In the genomic region with DNA sequence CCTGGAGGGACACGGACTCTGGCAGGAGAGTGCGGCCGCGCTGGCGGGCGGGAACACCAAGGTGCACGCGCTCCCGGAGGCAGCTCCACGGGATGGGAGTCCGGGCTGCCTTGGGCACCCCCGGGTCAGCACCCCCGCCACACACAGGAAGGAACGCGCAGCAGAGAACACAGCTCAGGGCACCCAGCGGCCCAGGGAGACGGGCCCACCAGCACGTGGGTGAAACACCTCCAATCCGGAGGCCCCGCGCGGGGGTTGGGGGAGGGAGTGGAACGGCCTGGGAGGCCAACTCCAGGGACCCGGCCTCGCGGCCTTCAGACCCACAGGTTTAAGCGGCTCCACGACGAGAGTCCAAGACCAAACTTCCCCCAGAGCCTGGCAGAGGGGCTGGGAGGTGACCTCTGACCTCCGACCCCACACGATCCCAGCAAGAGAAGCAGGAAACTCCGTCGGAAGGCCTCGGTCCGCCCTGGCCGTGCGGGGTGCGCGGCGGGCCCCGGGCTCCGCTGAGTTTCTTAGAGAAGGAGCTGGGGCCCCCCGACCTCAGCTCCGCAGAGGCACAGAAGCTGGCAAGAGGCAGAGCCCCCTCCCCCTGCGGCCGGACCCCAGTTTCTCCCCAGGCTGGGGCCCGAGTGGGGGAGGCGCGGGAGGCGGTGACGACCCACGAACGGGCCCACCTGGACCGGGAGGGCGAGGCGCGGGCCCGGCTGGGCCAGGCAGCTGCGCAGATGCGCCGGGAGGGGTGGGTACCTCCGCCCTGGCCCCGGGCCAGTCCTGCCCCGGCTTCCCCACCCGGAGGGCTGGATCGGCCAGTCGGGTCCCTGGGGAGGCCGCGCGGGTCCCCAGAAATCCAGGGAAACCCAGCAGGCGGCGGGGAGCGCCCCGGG, we compare ENCODE assay signal across 8 cellular contexts. TPM values are rescaled to one million over a fixed set of nuclear protein-coding genes. Genes with fewer than 3 reads are reported as not detected.
DNase-seq lines count a peak whose midpoint lies in the region; ATAC-seq and TF ChIP-seq lines count a peak whose summit lies in the region.

No MANE protein-coding gene starts in this region.

- peak overlapping the region; percentile 35; the same call in 1 of the 2 replicates for H2AFZ ChIP-seq in PC-3 (ENCODE audit: low read length)
- H2AFZ ChIP-seq in neural progenitor cell (replicated peaks), result no peak overlapping the region

- H3F3A ChIP-seq in PC-3 (ENCODE audit: low read length, unreplicated experiment) (no peaks in the 10 kb centered on the region), neural progenitor cell (ENCODE audit: low read depth) (peaks cover 29% of the 10 kb centered on the region)

- peaks cover 14% of the 10 kb centered on the region for H3K4me1 ChIP-seq in Caco-2
- H3K4me1 ChIP-seq in PC-3 (ENCODE audit: insufficient read depth, low read length), result peaks cover 9% of the 10 kb centered on the region; the same call in 1 of the 2 replicates
- peaks cover 34% of the 10 kb centered on the region for H3K4me1 ChIP-seq in neural progenitor cell
- H3K4me1 ChIP-seq in urinary bladder (ENCODE audit: insufficient read depth), result peaks cover 2% of the 10 kb centered on the region

- DNase-seq in Caco-2, result peak; percentile 81 to 84
- peak; percentile 44 for DNase-seq in PC-3
- peak; percentile 69 for DNase-seq in activated naive CD4-positive, alpha-beta T cell treated with Interleukin-2 at 50 U/mL for 16 hours
- DNase-seq in foreskin fibroblast, result peak; percentile 50 to 78
- DNase-seq in neural progenitor cell (ENCODE audit: low spot score), result peak; percentile 60
- DNase-seq in GM13977 (ENCODE audit: low spot score), result no peak
- DNase-seq in putamen (ENCODE audit: low spot score), result no peak

- no peaks in the 10 kb centered on the region for H3K9me2 ChIP-seq in PC-3 (replicated peaks; ENCODE audit: low read length)

- in situ Hi-C loops in GM13977 (cut with MboI; ENCODE audit: low pct_unique_long_range_greater_than_20kb, low sequenced_read_pairs, unreplicated experiment), result no loop called here

- H3K27me3 ChIP-seq in Caco-2 (replicated peaks; ENCODE audit: control insufficient read depth, insufficient read depth, low read length) (no peaks in the 10 kb centered on the region), PC-3 (ENCODE audit: low read length) (no peaks in the 10 kb centered on the region), neural progenitor cell (peaks cover 45% of the 10 kb centered on the region)

- H3K27me3 Mint-ChIP-seq in Caco-2 (ENCODE audit: insufficient read depth, unreplicated experiment), result no peaks in the 10 kb centered on the region
- H3K27me3 Mint-ChIP-seq in neural progenitor cell (ENCODE audit: insufficient read depth, low read depth), result peaks cover 14% of the 10 kb centered on the region

- peak overlapping the region; percentile 93 for H3K4me2 ChIP-seq in PC-3 (ENCODE audit: low read length)
- H3K4me2 ChIP-seq in neural progenitor cell, result peak overlapping the region; percentile 98

- H3K27ac ChIP-seq in PC-3 (ENCODE audit: low read length) (no peak overlapping the region), neural progenitor cell (no peak overlapping the region), urinary bladder (ENCODE audit: low read depth) (peak overlapping the region; percentile 75)

- CTCF ChIA-PET in Caco-2 (lab: Charles Lee), result interaction anchor here (0.8 to 1.8 kb wide), 5 partner anchors 28 to 133 kb away, joined by 3 to 4 read pairs (median 4); partner anchors contain the start of gene UBAC1
- CTCF ChIA-PET in PC-3 (lab: Charles Lee), result no interaction called here

- H3K36me3 Mint-ChIP-seq in Caco-2 (ENCODE audit: insufficient read depth, unreplicated experiment), result peaks cover 9% of the 10 kb centered on the region
- H3K36me3 Mint-ChIP-seq in neural progenitor cell, result no peaks in the 10 kb centered on the region

- H3K9me3 ChIP-seq in Caco-2, result no peaks in the 10 kb centered on the region
- no peaks in the 10 kb centered on the region for H3K9me3 ChIP-seq in PC-3 (ENCODE audit: low read length)
- H3K9me3 ChIP-seq in neural progenitor cell (ENCODE audit: low read depth), result no peaks in the 10 kb centered on the region

- H3K79me2 ChIP-seq in PC-3 (ENCODE audit: low read length), result peaks cover 49% of the 10 kb centered on the region
- peaks cover 6% of the 10 kb centered on the region for H3K79me2 ChIP-seq in neural progenitor cell (ENCODE audit: low read depth)

- POLR2A ChIA-PET in Caco-2 (lab: Charles Lee) (interaction anchor here (0.5 to 2.0 kb wide), 3 partner anchors 20 to 25 kb away, joined by 3 to 6 read pairs (median 6); partner anchors contain the start of gene TMEM250), PC-3 (lab: Charles Lee; ENCODE audit: unreplicated experiment) (no interaction called here)

- peak; percentile 43 for ATAC-seq in PC-3

- peak overlapping the region; percentile 76 for H3K4me3 Mint-ChIP-seq in Caco-2 (ENCODE audit: unreplicated experiment)
- H3K4me3 Mint-ChIP-seq in neural progenitor cell, result peak overlapping the region; percentile 80

- H3K4me3 ChIP-seq in Caco-2 (ENCODE audit: low read depth, low read length), result peak overlapping the region; percentile 44
- H3K4me3 ChIP-seq in PC-3 (ENCODE audit: low read length), result peak overlapping the region; percentile 78
- H3K4me3 ChIP-seq in foreskin fibroblast (ENCODE audit: low read depth in 1 of 2, low read length in 2 of 2), result peak overlapping the region; percentile 66 to 78
- H3K4me3 ChIP-seq in neural progenitor cell, result peak overlapping the region; percentile 75
- peak overlapping the region; percentile 92 for H3K4me3 ChIP-seq in urinary bladder (ENCODE audit: low read depth, low read length)

- TF ChIP-seq CTCF in Caco-2 (IDR thresholded peaks at IDR 0.05; ENCODE audit: insufficient read depth in 1 of 2, low read depth in 1 of 2, low read length in 1 of 2, severe bottlenecking in 1 of 2, unreplicated experiment in 1 of 2) (no peak), PC-3 (conservative IDR thresholded peaks at IDR 0.05; ENCODE audit: low read depth, low read length) (no peak), foreskin fibroblast (IDR thresholded peaks at IDR 0.05; ENCODE audit: low read depth, low read length) (no peak), neural progenitor cell (IDR thresholded peaks at IDR 0.05) (no peak), GM13977 (IDR thresholded peaks at IDR 0.05; ENCODE audit: extremely low read depth, insufficient read depth, missing control alignments) (no peak)

- H3K4me1 Mint-ChIP-seq in Caco-2 (ENCODE audit: low read depth, unreplicated experiment) (peaks cover 4% of the 10 kb centered on the region), neural progenitor cell (peaks cover 21% of the 10 kb centered on the region)

- peak overlapping the region; percentile 71 for H3K9ac ChIP-seq in PC-3 (ENCODE audit: low read length)
- H3K9ac ChIP-seq in neural progenitor cell, result no peak overlapping the region

- H3K27ac Mint-ChIP-seq in Caco-2 (ENCODE audit: unreplicated experiment) (no peak overlapping the region), neural progenitor cell (no peak overlapping the region)

- 8% methylated on average over 74 of the region's 74 CpGs for WGBS in urinary bladder

- intact Hi-C loops in Caco-2 (cut with micrococcal nuclease; ENCODE audit: unreplicated experiment) (loop anchor here (2.0 kb wide), 1 partner anchor 25 kb away; the partner anchor contains the start of gene TMEM250), PC-3 (cut with micrococcal nuclease) (no loop called here)

- BruUV-seq in Caco-2 (replicated peaks; lab: Mats Ljungman, UMichigan), result no TSS peak
- no TSS peak for BruUV-seq in PC-3 (replicated peaks; lab: Mats Ljungman, UMichigan)

- H3K9me3 Mint-ChIP-seq in Caco-2 (ENCODE audit: unreplicated experiment) (no peaks in the 10 kb centered on the region), neural progenitor cell (no peaks in the 10 kb centered on the region)

- H4K20me1 ChIP-seq in PC-3 (ENCODE audit: low read length) (no peaks in the 10 kb centered on the region), neural progenitor cell (ENCODE audit: low read depth) (peaks cover 48% of the 10 kb centered on the region)

- H3K36me3 ChIP-seq in Caco-2 (ENCODE audit: control insufficient read depth, insufficient read depth, low read length), result no peaks in the 10 kb centered on the region
- H3K36me3 ChIP-seq in PC-3 (ENCODE audit: low read depth, low read length), result no peaks in the 10 kb centered on the region
- H3K36me3 ChIP-seq in neural progenitor cell, result no peaks in the 10 kb centered on the region
- no peaks in the 10 kb centered on the region for H3K36me3 ChIP-seq in urinary bladder (ENCODE audit: insufficient read depth)

RNA-seq across cellular contexts. Expression of gene NACC2, which starts 0.9 kb away (rescaled TPM):
- total RNA-seq in Caco-2 (2022) (20.3 and 22.0 TPM in 2 replicates), PC-3 (2014; rRNA removed) (12.3 and 16.5 TPM in 2 replicates), neural progenitor cell (ENCODE audit: low replicate concordance) (4.5 and 9.1 TPM in 2 replicates), urinary bladder (14.9 TPM)
- polyA plus RNA-seq in urinary bladder, result 54.1 TPM

RNA-seq across cellular contexts. Expression of gene TMEM250, which starts 24.4 kb away (rescaled TPM):
- 35.6 and 38.2 TPM in 2 replicates for total RNA-seq in Caco-2 (2022)
- 62.3 and 64.7 TPM in 2 replicates for total RNA-seq in PC-3 (2014; rRNA removed)
- 16.3 and 46.2 TPM in 2 replicates for total RNA-seq in neural progenitor cell (ENCODE audit: low replicate concordance)
- 13.6 TPM for total RNA-seq in urinary bladder
- 43.1 TPM for polyA plus RNA-seq in urinary bladder

Comparison
In these comparisons a context has a peak if more than half of its experiments do, and no peak if none do; other contexts are left out.
1. DNase-seq: peak in Caco-2 (2 of 2), PC-3 (single experiment), activated naive CD4-positive, alpha-beta T cell treated with Interleukin-2 at 50 U/mL for 16 hours (single experiment), foreskin fibroblast (2 of 2) and neural progenitor cell (single experiment); none in GM13977 (single experiment) and putamen (single experiment).
2. Peak in every context shown above with its lines, with median percentiles within 50 percentile points of each other: H3K4me3 ChIP-seq.